In genomic region chr10:3924344-3924743, GRCh38 we compare ENCODE assay signal across 13 cellular contexts.
DNase-seq lines count a peak whose midpoint lies in the region; FAIRE-seq and TF ChIP-seq lines count a peak whose summit lies in the region.
"Had no signal": no experiment of that assay in that cellular context is flagged by ENCODE, and none has a peak within 500 bp of the region (broad histone marks: within the 10 kb centered on the region; RNA-seq: fewer than 3 reads in every experiment).

No MANE protein-coding gene starts in this region.

- FAIRE-seq in keratinocyte (lab: Jason Lieb, UNC), result peak; percentile 99

- in situ Hi-C loops in astrocyte of the spinal cord (cut with HindIII; ENCODE audit: low sequenced_read_pairs), result no loop called here

- no peaks in the 10 kb centered on the region for H4K20me1 ChIP-seq in keratinocyte (ENCODE audit: control insufficient read depth, extremely low read depth, insufficient read depth, low read length)

- peaks cover 6 to 23% of the 10 kb centered on the region in 2 experiments for H3K36me3 ChIP-seq in keratinocyte (ENCODE audit: control insufficient read depth in 2 of 2, extremely low read depth in 1 of 2, insufficient read depth in 2 of 2, low read length in 2 of 2)

- H3K9ac ChIP-seq in keratinocyte (ENCODE audit: control insufficient read depth, extremely low read depth, insufficient read depth, low read length), result peak overlapping the region; percentile 42

- DNase-seq in A172 (ENCODE audit: low spot score) (peak; percentile 95), HS-27A (ENCODE audit: low read depth) (peak; percentile 41), astrocyte of the spinal cord (ENCODE audit: low read depth, low spot score) (peak; percentile 91), keratinocyte (ENCODE audit: low read depth, low spot score) (peak; percentile 85), T-helper 2 cell (no peak), GM19238 (ENCODE audit: insufficient read length, low spot score) (no peak), cerebellar nuclear complex (lab: John Stamatoyannopoulos, UW) (no peak), NOMO-1 (lab: John Stamatoyannopoulos, UW; ENCODE audit: unreplicated experiment in 2 of 2) (no peak)
- DNase-seq: central memory CD4-positive, alpha-beta T cell; MM.1S; NCI-H526; occipital lobe; T-cell had no signal

- H3K27ac ChIP-seq in keratinocyte (ENCODE audit: control insufficient read depth, insufficient read depth, low read length), result peak overlapping the region; percentile 88

- dilution Hi-C loops in keratinocyte (cut with MboI; ENCODE audit: extremely low pct_ligation_motif_present, low sequenced_read_pairs), result no loop called here

- H3K27me3 ChIP-seq in keratinocyte (ENCODE audit: control insufficient read depth, extremely low read depth, insufficient read depth, low read length), result no peaks in the 10 kb centered on the region

- no peaks in the 10 kb centered on the region for H3K9me1 ChIP-seq in keratinocyte (ENCODE audit: control insufficient read depth, extremely low read depth, insufficient read depth, low read length)

- H3K9me3 ChIP-seq in keratinocyte (ENCODE audit: control insufficient read depth, low read depth, low read length), result peaks cover 3% of the 10 kb centered on the region

- H3K79me2 ChIP-seq in keratinocyte (ENCODE audit: control insufficient read depth, insufficient read depth, low read length), result peaks cover 25% of the 10 kb centered on the region

- H3K4me3 ChIP-seq in astrocyte of the spinal cord (ENCODE audit: low read depth, low read length) (no peak overlapping the region), keratinocyte (ENCODE audit: control insufficient read depth in 2 of 3, extremely low read depth in 1 of 3, insufficient read depth in 2 of 3, low read depth in 1 of 3, low read length in 3 of 3) (no peak overlapping the region)

- peak overlapping the region; percentile 53 for H3K4me2 ChIP-seq in keratinocyte (ENCODE audit: control insufficient read depth, extremely low read depth, insufficient read depth, low read depth, low read length)

- H2AFZ ChIP-seq in keratinocyte (ENCODE audit: control insufficient read depth, low read length), result no peak overlapping the region

- peaks cover 22% of the 10 kb centered on the region for H3K4me1 ChIP-seq in keratinocyte (ENCODE audit: control insufficient read depth, extremely low read depth, insufficient read depth, low read length)

- TF ChIP-seq CTCF in astrocyte of the spinal cord (IDR thresholded peaks at IDR 0.05; ENCODE audit: low read depth, low read length) (no peak), keratinocyte (optimal IDR thresholded peaks at IDR 0.05 in 1 of 3, IDR thresholded peaks at IDR 0.05 in 1 of 3, conservative IDR thresholded peaks at IDR 0.05 in 1 of 3; ENCODE audit: extremely low read depth in 1 of 3, insufficient read depth in 2 of 3, low read length in 3 of 3) (no peak)

Comparison
In these comparisons a context has a peak if more than half of its experiments do, and no peak if none do; other contexts are left out.
1. DNase-seq: peak in A172 (single experiment), HS-27A (single experiment), astrocyte of the spinal cord (single experiment) and keratinocyte (single experiment); none in T-helper 2 cell (0 of 5), GM19238 (single experiment), cerebellar nuclear complex (0 of 2) and NOMO-1 (0 of 2).